Comparison of ENCODE assay signal across 24 cellular contexts in the genomic region with DNA sequence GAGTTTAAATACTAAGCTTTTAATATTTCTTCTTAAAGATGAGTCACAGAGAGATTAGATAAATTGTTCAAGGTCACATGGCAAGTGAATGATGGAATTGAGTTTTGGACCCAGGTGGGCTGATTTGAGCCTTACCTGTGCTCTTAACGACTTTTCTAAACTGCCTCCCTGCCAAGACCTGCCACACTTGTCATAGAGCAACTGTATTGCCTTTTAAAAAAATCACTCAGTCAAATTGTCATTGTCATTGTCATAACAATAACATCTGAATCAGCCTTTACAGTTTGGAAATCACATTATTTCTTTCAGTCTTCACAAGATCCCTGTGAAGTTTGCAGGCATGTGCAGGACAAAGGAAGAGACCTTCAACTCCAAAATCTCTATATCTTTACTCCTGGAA.
"Had no signal": no experiment of that assay in that cellular context is flagged by ENCODE, and none has a peak within 500 bp of the region (broad histone marks: within the 10 kb centered on the region; RNA-seq: fewer than 3 reads in every experiment).

No MANE protein-coding gene starts in this region.

- H3K4me3 ChIP-seq: coronary artery, gastrocnemius medialis, left lung, mucosa of descending colon, ovary, skin epidermis, spleen, suprapubic skin, transverse colon, upper lobe of right lung, uterus had no signal

- ATAC-seq: effector memory CD8-positive, alpha-beta T cell; gastrocnemius medialis; left cardiac atrium; left lung; mucosa of descending colon; stimulated activated naive CD8-positive, alpha-beta T cell treated with anti-CD3 and anti-CD28 coated beads, Interleukin-15, amount 100 ng/mL, for 72 hours had no signal

- H3K27me3 ChIP-seq: gastrocnemius medialis, left lung, ovary, spleen, transverse colon, upper lobe of right lung, uterus had no signal

- H3K4me1 ChIP-seq: gastrocnemius medialis, left lung, spleen, suprapubic skin, transverse colon, upper lobe of right lung, uterus had no signal

- DNase-seq: effector memory CD8-positive, alpha-beta T cell; gastrocnemius medialis; head of caudate nucleus; kidney; left cardiac atrium; left lung; mesenchymal stem cell; mucosa of descending colon; naive B cell; nucleus accumbens; posterior cingulate gyrus; retina; spleen; stimulated activated naive CD4-positive, alpha-beta T cell; stimulated activated naive CD8-positive, alpha-beta T cell treated with anti-CD3 and anti-CD28 coated beads, Interleukin-15, amount 100 ng/mL, for 72 hours; transverse colon; upper lobe of right lung; uterus had no signal

- H3K27ac Mint-ChIP-seq: effector memory CD8-positive, alpha-beta T cell; mesothelial cell of epicardium; naive B cell; stimulated activated naive CD8-positive, alpha-beta T cell treated with anti-CD3 and anti-CD28 coated beads, Interleukin-15, amount 100 ng/mL, for 72 hours had no signal

- H3K36me3 ChIP-seq: gastrocnemius medialis, left lung, ovary, spleen, suprapubic skin, transverse colon, upper lobe of right lung, uterus had no signal

- H3K36me3 Mint-ChIP-seq: mesothelial cell of epicardium had no signal

- H3K4me1 Mint-ChIP-seq: nephron; stimulated activated naive CD8-positive, alpha-beta T cell treated with anti-CD3 and anti-CD28 coated beads, Interleukin-15, amount 100 ng/mL, for 72 hours had no signal

- H3K9me3 ChIP-seq: gastrocnemius medialis, left lung, mucosa of descending colon, ovary, spleen, suprapubic skin, transverse colon, upper lobe of right lung, uterus had no signal

- H3K9me3 Mint-ChIP-seq: effector memory CD8-positive, alpha-beta T cell; mesothelial cell of epicardium; naive B cell; nephron; stimulated activated naive CD8-positive, alpha-beta T cell treated with anti-CD3 and anti-CD28 coated beads, Interleukin-15, amount 100 ng/mL, for 72 hours had no signal

- H3K4me3 Mint-ChIP-seq: effector memory CD8-positive, alpha-beta T cell; mesothelial cell of epicardium; naive B cell; nephron; stimulated activated naive CD8-positive, alpha-beta T cell treated with anti-CD3 and anti-CD28 coated beads, Interleukin-15, amount 100 ng/mL, for 72 hours had no signal

- H3K27me3 Mint-ChIP-seq: effector memory CD8-positive, alpha-beta T cell; naive B cell; stimulated activated naive CD8-positive, alpha-beta T cell treated with anti-CD3 and anti-CD28 coated beads, Interleukin-15, amount 100 ng/mL, for 72 hours had no signal

- H3K27ac ChIP-seq: coronary artery, gastrocnemius medialis, left lung, skin epidermis, spleen, suprapubic skin, transverse colon, upper lobe of right lung, uterus had no signal
